Comparison of ENCODE assay signal across 22 cellular contexts in genomic region chr4:10571896-10572295, GRCh38.
"Had no signal": no experiment of that assay in that cellular context is flagged by ENCODE, and none has a peak within 500 bp of the region (broad histone marks: within the 10 kb centered on the region; RNA-seq: fewer than 3 reads in every experiment).

No MANE protein-coding gene starts in this region.

- H3K4me1 ChIP-seq: ascending aorta, left ventricle myocardium inferior, prostate gland, suprapubic skin, transverse colon had no signal

- H3K27ac ChIP-seq: ascending aorta, left ventricle myocardium inferior, prostate gland, skin epidermis, suprapubic skin, transverse colon, WERI-Rb-1 had no signal

- H3K4me3 ChIP-seq: ascending aorta, left ventricle myocardium inferior, mucosa of descending colon, prostate gland, skin epidermis, suprapubic skin, transverse colon had no signal

- H3K36me3 ChIP-seq: ascending aorta, left ventricle myocardium inferior, prostate gland, suprapubic skin, transverse colon, WERI-Rb-1 had no signal

- DNase-seq: activated CD4-positive, alpha-beta T cell treated with anti-CD3 and anti-CD28 coated beads for 1 hour; activated CD4-positive, alpha-beta T cell treated with anti-CD3 and anti-CD28 coated beads, Interleukin-2, amount 50 U/mL, for 4 hours; activated effector memory CD4-positive, alpha-beta T cell treated with anti-CD3 and anti-CD28 coated beads, Interleukin-2, amount 50 U/mL, for 16 hours; activated naive CD4-positive, alpha-beta T cell treated with anti-CD3 and anti-CD28 coated beads, Interleukin-2, amount 50 U/mL, for 16 hours; activated T-cell treated with anti-CD3 and anti-CD28 coated beads, Interleukin-2, amount 50 U/mL, for 72 hours; caudate nucleus; erythroblast; foreskin melanocyte; glutamatergic neuron; hippocampal formation; kidney; left ventricle myocardium inferior; mucosa of descending colon; naive B cell; right cardiac atrium; T-helper 17 cell; transverse colon; WERI-Rb-1 had no signal

- H3K9me3 ChIP-seq: ascending aorta, mucosa of descending colon, prostate gland, suprapubic skin, transverse colon had no signal

- H3K27me3 ChIP-seq: ascending aorta, transverse colon had no signal
